Comparison of ENCODE assay signal across 11 cellular contexts in genomic region chr9:84293001-84293798, GRCh38. TPM values are rescaled to one million over a fixed set of nuclear protein-coding genes. Genes with fewer than 3 reads are reported as not detected.
DNase-seq lines count a peak whose midpoint lies in the region; ATAC-seq, FAIRE-seq and TF ChIP-seq lines count a peak whose summit lies in the region.
"Had no signal": no experiment of that assay in that cellular context is flagged by ENCODE, and none has a peak within 500 bp of the region (broad histone marks: within the 10 kb centered on the region; RNA-seq: fewer than 3 reads in every experiment).

No MANE protein-coding gene starts in this region.

- intact Hi-C loops in CD4-positive, alpha-beta memory T cell (cut with micrococcal nuclease) = loop anchor here (2.0 kb wide), 1 partner anchor 22 kb away; no protein-coding TSS in a partner anchor
- intact Hi-C loops in activated B cell treated with CpG ODN at 0.5 μM for 24 hours (cut with micrococcal nuclease) (no loop called here), left ventricle myocardium superior (cut with micrococcal nuclease) (no loop called here)

- no peak for TF ChIP-seq POLR2A in suprapubic skin (IDR thresholded peaks at IDR 0.05)

- DNase-seq in CD4-positive, alpha-beta memory T cell = peak in 4 of 5 donors; percentile 6 to 22 (median 18)
- DNase-seq in GM19239 (ENCODE audit: insufficient read length, low spot score) = no peak
- DNase-seq in activated B cell treated with CpG ODN at 0.5 μM for 24 hours = no peak
- no peak for DNase-seq in left ventricle myocardium superior
- no peak for DNase-seq in suprapubic skin (ENCODE audit: low spot score in 2 of 2)
- no peak for DNase-seq in DMS 273 (lab: John Stamatoyannopoulos, UW; ENCODE audit: unreplicated experiment)
- no peak for DNase-seq in progenitor cell of endocrine pancreas (ENCODE audit: low spot score, unreplicated experiment)
- DNase-seq: NCI-H1105 had no signal

- TF ChIP-seq CTCF in activated B cell treated with CpG ODN at 0.5 μM for 24 hours (IDR thresholded peaks at IDR 0.05) = no peak
- TF ChIP-seq CTCF in suprapubic skin (IDR thresholded peaks at IDR 0.05) = no peak
- no peak for TF ChIP-seq CTCF in progenitor cell of endocrine pancreas (IDR thresholded peaks at IDR 0.05; ENCODE audit: unreplicated experiment)

- peaks cover 48% of the 10 kb centered on the region for H3K4me1 ChIP-seq in CD4-positive, alpha-beta memory T cell (ENCODE audit: insufficient read depth, low read length)
- no peaks in the 10 kb centered on the region for H3K4me1 ChIP-seq in suprapubic skin

- peaks cover 38 to 56% (median 46%) of the 10 kb centered on the region in 4 donors for H3K4me1 Mint-ChIP-seq in CD4-positive, alpha-beta memory T cell
- H3K4me1 Mint-ChIP-seq in activated B cell treated with CpG ODN at 0.5 μM for 24 hours (peaks cover 44% of the 10 kb centered on the region), progenitor cell of endocrine pancreas (ENCODE audit: low read depth) (no peaks in the 10 kb centered on the region)
- H3K4me1 Mint-ChIP-seq: nephron had no signal

- 83% methylated on average over 4 of the region's 4 CpGs for WGBS in suprapubic skin

- peak overlapping the region in 7 of 8 donors; percentile 75 to 86 (median 82) for H3K4me3 Mint-ChIP-seq in CD4-positive, alpha-beta memory T cell
- peak overlapping the region; percentile 75 for H3K4me3 Mint-ChIP-seq in activated B cell treated with CpG ODN at 0.5 μM for 24 hours
- no peak overlapping the region for H3K4me3 Mint-ChIP-seq in progenitor cell of endocrine pancreas (ENCODE audit: low read depth)
- H3K4me3 Mint-ChIP-seq: nephron had no signal

- no peaks in the 10 kb centered on the region for H3K9me3 ChIP-seq in CD4-positive, alpha-beta memory T cell (ENCODE audit: control insufficient read depth in 1 of 2, low read length in 2 of 2)
- H3K9me3 ChIP-seq in suprapubic skin = no peaks in the 10 kb centered on the region

- H3K36me3 ChIP-seq in CD4-positive, alpha-beta memory T cell (ENCODE audit: insufficient read depth, low read length) = no peaks in the 10 kb centered on the region
- no peaks in the 10 kb centered on the region for H3K36me3 ChIP-seq in suprapubic skin

- peak; percentile 52 for ATAC-seq in HG03066 (IDR thresholded peaks at IDR 0.05; ENCODE audit: low read depth, unreplicated experiment)
- peak; percentile 67 for ATAC-seq in activated B cell treated with CpG ODN at 0.5 μM for 24 hours (ENCODE audit: low read depth)
- no peak for ATAC-seq in left ventricle myocardium superior

- peak; percentile 92 for FAIRE-seq in GM19239 (lab: Jason Lieb, UNC)

- CTCF ChIA-PET in CD4-positive, alpha-beta memory T cell (lab: Charles Lee; ENCODE audit: partially characterized antibody) = interaction anchor here (0.6 to 3.1 kb wide), 4 partner anchors 8 to 32 kb away, joined by 3 to 14 read pairs (median 10); no protein-coding TSS in a partner anchor
- CTCF ChIA-PET in activated B cell treated with CpG ODN at 0.5 μM for 24 hours (lab: Charles Lee) = interaction anchor here (1.5 to 2.7 kb wide), 2 partner anchors 22 to 32 kb away, joined by 8 to 9 read pairs; no protein-coding TSS in a partner anchor

- H3K4me3 ChIP-seq in CD4-positive, alpha-beta memory T cell (ENCODE audit: low read length in 2 of 2) = no peak overlapping the region
- H3K4me3 ChIP-seq in suprapubic skin = no peak overlapping the region

- H3K9me3 Mint-ChIP-seq in CD4-positive, alpha-beta memory T cell = no peaks in the 10 kb centered on the region
- H3K9me3 Mint-ChIP-seq in activated B cell treated with CpG ODN at 0.5 μM for 24 hours (no peaks in the 10 kb centered on the region), progenitor cell of endocrine pancreas (ENCODE audit: low read depth) (no peaks in the 10 kb centered on the region)
- H3K9me3 Mint-ChIP-seq: nephron had no signal

- POLR2A ChIA-PET in CD4-positive, alpha-beta memory T cell (lab: Charles Lee; ENCODE audit: partially characterized antibody) = interaction anchor here (1.5 to 2.2 kb wide), 3 partner anchors 8 to 586 kb away, joined by 3 to 12 read pairs (median 9); partner anchors contain the start of genes HNRNPK, RMI1 and UBQLN1
- POLR2A ChIA-PET in activated B cell treated with CpG ODN at 0.5 μM for 24 hours (lab: Charles Lee) = interaction anchor here (0.6 to 2.1 kb wide), 4 partner anchors 313 to 670 kb away, joined by 3 to 17 read pairs (median 5); partner anchors contain the start of genes HNRNPK, IDNK, KIF27 and RMI1

- no peaks in the 10 kb centered on the region for H3K27me3 ChIP-seq in CD4-positive, alpha-beta memory T cell (ENCODE audit: insufficient read depth, low read length)
- peaks cover 4% of the 10 kb centered on the region for H3K27me3 ChIP-seq in suprapubic skin

- H3K27ac ChIP-seq in CD4-positive, alpha-beta memory T cell (ENCODE audit: low read depth, low read length) = peak overlapping the region; percentile 32
- no peak overlapping the region for H3K27ac ChIP-seq in suprapubic skin
- H3K27ac ChIP-seq: epithelial cell of prostate had no signal

- peak overlapping the region; percentile 78 to 97 (median 95) for H3K27ac Mint-ChIP-seq in CD4-positive, alpha-beta memory T cell
- H3K27ac Mint-ChIP-seq in activated B cell treated with CpG ODN at 0.5 μM for 24 hours = peak overlapping the region; percentile 96
- H3K27ac Mint-ChIP-seq in progenitor cell of endocrine pancreas = no peak overlapping the region
- H3K27ac Mint-ChIP-seq: nephron had no signal

- no peak for TF ChIP-seq EP300 in suprapubic skin (IDR thresholded peaks at IDR 0.05)

- H3K36me3 Mint-ChIP-seq in CD4-positive, alpha-beta memory T cell = no peaks in the 10 kb centered on the region
- H3K36me3 Mint-ChIP-seq in activated B cell treated with CpG ODN at 0.5 μM for 24 hours (ENCODE audit: low read depth) (no peaks in the 10 kb centered on the region), progenitor cell of endocrine pancreas (ENCODE audit: insufficient read depth) (no peaks in the 10 kb centered on the region)

- no peaks in the 10 kb centered on the region for H3K27me3 Mint-ChIP-seq in CD4-positive, alpha-beta memory T cell
- H3K27me3 Mint-ChIP-seq in activated B cell treated with CpG ODN at 0.5 μM for 24 hours (no peaks in the 10 kb centered on the region), progenitor cell of endocrine pancreas (peaks cover under 1% of the 10 kb centered on the region)

RNA-seq across cellular contexts. Expression of gene SLC28A3, which starts 47.4 kb away (rescaled TPM):
- not detected for total RNA-seq in CD4-positive, alpha-beta memory T cell
- not detected for polyA plus RNA-seq in CD4-positive, alpha-beta memory T cell
- total RNA-seq in activated B cell treated with CpG ODN at 0.5 μM for 24 hours = not detected in 2 replicates
- 1.2 TPM for total RNA-seq in left ventricle myocardium superior
- total RNA-seq in suprapubic skin = 10 to 100 TPM in 3 of 4 donors, 1 to 10 TPM in 1; 7.1 to 40.1 (median 10.9) TPM
- 0.55 and 0.62 TPM in 2 replicates for total RNA-seq in progenitor cell of endocrine pancreas

Comparison
In these comparisons a context has a peak if more than half of its experiments do, and no peak if none do; other contexts are left out.
1. DNase-seq: peak in CD4-positive, alpha-beta memory T cell (4 of 5); none in GM19239 (single experiment), activated B cell treated with CpG ODN at 0.5 μM for 24 hours (single experiment), left ventricle myocardium superior (single experiment), suprapubic skin (0 of 2), DMS 273 (single experiment) and progenitor cell of endocrine pancreas (single experiment).